27 cellular contexts compared by ENCODE assay signal in genomic region chr1:2639203-2639602, GRCh38. TPM values are rescaled to one million over a fixed set of nuclear protein-coding genes. Genes with fewer than 3 reads are reported as not detected.
DNase-seq lines count a peak whose midpoint lies in the region; ATAC-seq and TF ChIP-seq lines count a peak whose summit lies in the region.
"Had no signal": no experiment of that assay in that cellular context is flagged by ENCODE, and none has a peak within 500 bp of the region (broad histone marks: within the 10 kb centered on the region; RNA-seq: fewer than 3 reads in every experiment).

No MANE protein-coding gene starts in this region.

- H4K12ac ChIP-seq in trophoblast cell (ENCODE audit: low read depth, low read length): peak overlapping the region; percentile 26

- H3K4me2 ChIP-seq in H9 (ENCODE audit: insufficient read depth, insufficient read length, low read length) (no peak overlapping the region), trophoblast cell (ENCODE audit: low read length) (no peak overlapping the region)

- no peak overlapping the region for H2BK15ac ChIP-seq in H9 (ENCODE audit: low read depth, low read length)

- peaks cover 6% of the 10 kb centered on the region for H3K9me3 ChIP-seq in H9 (ENCODE audit: control insufficient read depth, low read depth, low read length)
- H3K9me3 ChIP-seq in endodermal cell (ENCODE audit: control insufficient read depth, low read length): peaks cover 13% of the 10 kb centered on the region
- peaks cover 12% of the 10 kb centered on the region for H3K9me3 ChIP-seq in trophoblast cell (ENCODE audit: insufficient read depth, low read depth, low read length)

- TF ChIP-seq CTCF in H9 (conservative IDR thresholded peaks at IDR 0.05) (no peak), endodermal cell (conservative IDR thresholded peaks at IDR 0.05) (no peak)

- H3K23me2 ChIP-seq in H9 (ENCODE audit: insufficient read length, low read depth, low read length, poor library complexity, severe bottlenecking): peaks cover 10% of the 10 kb centered on the region

- DNase-seq in T-helper 1 cell: no peak
- peak; percentile 24 for DNase-seq in H9
- DNase-seq in endodermal cell: peak; percentile 48
- DNase-seq in trophoblast cell: no peak
- DNase-seq in mucosa of gallbladder (ENCODE audit: low spot score): no peak
- DNase-seq: activated CD4-positive, alpha-beta T cell treated with anti-CD3 and anti-CD28 coated beads for 4 hours; activated effector memory CD4-positive, alpha-beta T cell treated with anti-CD3 and anti-CD28 coated beads, Interleukin-2, amount 50 U/mL, for 16 hours; activated T-cell treated with anti-CD3 and anti-CD28 coated beads for 4 hours; body of pancreas; CD4-positive, alpha-beta memory T cell; cerebellar nuclear complex; DMS 273 treated with DMSO at 0.1 percent for 48 hours; EL; GM23248; left ventricle myocardium inferior; NCI-H1105; NCI-H187 treated with DMSO at 0.1 percent for 48 hours; NCI-H524; nephron progenitor cell had no signal

- no peak overlapping the region for H4K8ac ChIP-seq in H9 (replicated peaks; ENCODE audit: insufficient read length, low read depth, low read length)
- no peak overlapping the region for H4K8ac ChIP-seq in trophoblast cell (ENCODE audit: low read depth, low read length)

- H2BK120ac ChIP-seq in H9 (ENCODE audit: low read depth, low read length, poor library complexity, severe bottlenecking): no peak overlapping the region
- H2BK120ac ChIP-seq in trophoblast cell (ENCODE audit: insufficient read depth, low read length, poor library complexity): no peak overlapping the region

- H3K79me1 ChIP-seq in H9 (ENCODE audit: insufficient read depth, low read depth, low read length, poor library complexity, severe bottlenecking) (no peaks in the 10 kb centered on the region), trophoblast cell (ENCODE audit: low read length) (peaks cover 6% of the 10 kb centered on the region)

- H4K5ac ChIP-seq in H9 (ENCODE audit: insufficient read length, low read depth, low read length): no peak overlapping the region

- H3K56ac ChIP-seq in H9 (ENCODE audit: insufficient read length, low read depth, low read length): no peak overlapping the region

- H3K36me3 Mint-ChIP-seq in T-helper 1 cell treated with Interleukin-12 subunit alpha and Interleukin-12 subunit beta and Interleukin-4 antibody, amounts not matched to agents 30 μg/mL and 1 μg/mL, for 36 hours (ENCODE audit: low read depth): peaks cover 5% of the 10 kb centered on the region
- H3K36me3 Mint-ChIP-seq in H9 (ENCODE audit: insufficient read depth in 1 of 3, low read depth in 3 of 3): peaks cover 0 to 13% (median 3%) of the 10 kb centered on the region in 3 experiments; a peak in 4 of 7 replicates
- no peaks in the 10 kb centered on the region for H3K36me3 Mint-ChIP-seq in endodermal cell (ENCODE audit: low read depth)

- no peak overlapping the region for H3K27ac ChIP-seq in H9 (ENCODE audit: insufficient read length, low read depth, low read length)
- no peak overlapping the region for H3K27ac ChIP-seq in endodermal cell (ENCODE audit: low read depth, low read length)
- no peak overlapping the region for H3K27ac ChIP-seq in trophoblast cell (ENCODE audit: low read depth, low read length)
- H3K27ac ChIP-seq: body of pancreas, dorsolateral prefrontal cortex, GM23248, left ventricle myocardium inferior, SK-N-MC, VCaP had no signal

- H3K4me1 Mint-ChIP-seq in T-helper 1 cell treated with Interleukin-12 subunit alpha and Interleukin-12 subunit beta and Interleukin-4 antibody, amounts not matched to agents 30 μg/mL and 1 μg/mL, for 36 hours (ENCODE audit: low read depth): peaks cover 3% of the 10 kb centered on the region
- H3K4me1 Mint-ChIP-seq in H9 (peaks cover 2 to 5% of the 10 kb centered on the region in 2 experiments; a peak in 1 of 4 replicates), endodermal cell (peaks cover 3% of the 10 kb centered on the region)

- no peak overlapping the region for H3K14ac ChIP-seq in H9 (ENCODE audit: insufficient read depth, low read length)
- H3K14ac ChIP-seq in trophoblast cell (ENCODE audit: low read length): no peak overlapping the region

- H4K91ac ChIP-seq in H9 (ENCODE audit: insufficient read length, low read depth, low read length): no peak overlapping the region
- no peak overlapping the region for H4K91ac ChIP-seq in trophoblast cell (ENCODE audit: low read depth, low read length)

- ATAC-seq in HG02798 (IDR thresholded peaks at IDR 0.05; ENCODE audit: poor library complexity, unreplicated experiment) (no peak), HG03039 (IDR thresholded peaks at IDR 0.05; ENCODE audit: unreplicated experiment) (no peak)
- ATAC-seq: body of pancreas had no signal

- H2AK5ac ChIP-seq in H9 (ENCODE audit: insufficient read length, low read length): no peak overlapping the region
- H2AK5ac ChIP-seq in trophoblast cell (ENCODE audit: low read length): no peak overlapping the region

- H3K79me2 ChIP-seq in H9 (ENCODE audit: insufficient read depth, low read length) (no peaks in the 10 kb centered on the region), trophoblast cell (ENCODE audit: control insufficient read depth, insufficient read depth, low read length, poor library complexity) (peaks cover 8% of the 10 kb centered on the region)

- H3K36me3 ChIP-seq in endodermal cell (ENCODE audit: control insufficient read depth, insufficient read depth, low read length): no peaks in the 10 kb centered on the region
- H3K36me3 ChIP-seq in trophoblast cell (ENCODE audit: control insufficient read depth in 1 of 2, insufficient read depth in 2 of 2, low read length in 2 of 2): peaks cover 0 to 1% of the 10 kb centered on the region in 2 experiments
- H3K36me3 ChIP-seq: left ventricle myocardium inferior had no signal

- H3K18ac ChIP-seq in H9 (ENCODE audit: insufficient read length, low read depth, low read length): no peak overlapping the region
- no peak overlapping the region for H3K18ac ChIP-seq in trophoblast cell (ENCODE audit: low read length)

- H3K27ac Mint-ChIP-seq in T-helper 1 cell treated with Interleukin-12 subunit alpha and Interleukin-12 subunit beta and Interleukin-4 antibody, amounts not matched to agents 30 μg/mL and 1 μg/mL, for 36 hours: peak overlapping the region; percentile 9
- no peak overlapping the region for H3K27ac Mint-ChIP-seq in H9
- H3K27ac Mint-ChIP-seq in endodermal cell: no peak overlapping the region
- H3K27ac Mint-ChIP-seq: nephron progenitor cell; stimulated activated naive CD8-positive, alpha-beta T cell treated with anti-CD3 and anti-CD28 coated beads, Interleukin-15, Interleukin-2, amounts not matched to agents 100 ng/mL and 50 ng/mL, for 24 hours had no signal

- no peak overlapping the region for H3K4ac ChIP-seq in H9 (ENCODE audit: low read depth, low read length)
- H3K4ac ChIP-seq in trophoblast cell (ENCODE audit: low read depth, low read length): no peak overlapping the region

- H3K4me1 ChIP-seq in H9 (ENCODE audit: insufficient read depth, low read length) (no peaks in the 10 kb centered on the region), endodermal cell (ENCODE audit: control insufficient read depth, insufficient read depth, low read length) (no peaks in the 10 kb centered on the region), trophoblast cell (ENCODE audit: control insufficient read depth in 1 of 2, insufficient read depth in 2 of 2, low read length in 2 of 2) (peaks cover 7 to 14% of the 10 kb centered on the region in 2 experiments)

- H2AFZ ChIP-seq in H9 (ENCODE audit: low read length): no peak overlapping the region
- no peak overlapping the region for H2AFZ ChIP-seq in trophoblast cell (ENCODE audit: insufficient read depth, low read length, poor library complexity)
- H2AFZ ChIP-seq: GM23248 had no signal

- no peak overlapping the region for H2BK20ac ChIP-seq in H9 (ENCODE audit: low read depth, low read length, poor library complexity, severe bottlenecking)

- no CpG with 5 or more reads among the region's 11 CpGs for WGBS in H9 (ENCODE audit: extremely low coverage, insufficient read length, low lambda C conversion rate)
- 78 to 80% methylated on average over 7 to 11 of the region's 11 CpGs for WGBS in endodermal cell (ENCODE audit: insufficient coverage in 1 of 2, insufficient read length in 1 of 2), 2 experiments
- WGBS in trophoblast cell (ENCODE audit: extremely low coverage, insufficient coverage, insufficient read length): no CpG with 5 or more reads among the region's 11 CpGs

- H2BK5ac ChIP-seq in H9 (ENCODE audit: insufficient read length, low read length) (no peak overlapping the region), trophoblast cell (ENCODE audit: low read depth, low read length, poor library complexity) (no peak overlapping the region)

- no peak overlapping the region for H3K4me3 ChIP-seq in endodermal cell (ENCODE audit: low read length)
- H3K4me3 ChIP-seq in trophoblast cell (ENCODE audit: low read depth, low read length): peak overlapping the region; percentile 1
- H3K4me3 ChIP-seq: body of pancreas, dorsolateral prefrontal cortex, GM23248, left ventricle myocardium inferior, SK-N-MC had no signal

- H3T11ph ChIP-seq in H9 (ENCODE audit: low read length): no peak overlapping the region

- no peaks in the 10 kb centered on the region for H4K20me1 ChIP-seq in H9 (ENCODE audit: control insufficient read depth, insufficient read depth, insufficient read length)

- H3K23ac ChIP-seq in H9 (ENCODE audit: insufficient read length, low read depth, low read length) (no peak overlapping the region), trophoblast cell (ENCODE audit: low read length) (no peak overlapping the region)

- peaks cover 5% of the 10 kb centered on the region for H3K27me3 Mint-ChIP-seq in T-helper 1 cell treated with Interleukin-12 subunit alpha and Interleukin-12 subunit beta and Interleukin-4 antibody, amounts not matched to agents 30 μg/mL and 1 μg/mL, for 36 hours (ENCODE audit: low read depth)
- H3K27me3 Mint-ChIP-seq in H9 (ENCODE audit: low read depth) (peaks cover 45% of the 10 kb centered on the region), endodermal cell (ENCODE audit: insufficient read depth) (peaks cover 44% of the 10 kb centered on the region)

- H3K9ac ChIP-seq in H9 (ENCODE audit: extremely low read depth, insufficient read length, low read length): no peak overlapping the region
- no peak overlapping the region for H3K9ac ChIP-seq in endodermal cell (ENCODE audit: extremely low read depth, low read length, poor library complexity, severe bottlenecking)
- H3K9ac ChIP-seq in trophoblast cell (ENCODE audit: low read length): no peak overlapping the region
- H3K9ac ChIP-seq: GM23248 had no signal

- H3K9me3 Mint-ChIP-seq in T-helper 1 cell treated with Interleukin-12 subunit alpha and Interleukin-12 subunit beta and Interleukin-4 antibody, amounts not matched to agents 30 μg/mL and 1 μg/mL, for 36 hours: peaks cover 18% of the 10 kb centered on the region
- H3K9me3 Mint-ChIP-seq in H9 (peaks cover 14 to 17% of the 10 kb centered on the region in 2 experiments), endodermal cell (peaks cover 19% of the 10 kb centered on the region)

- no peak overlapping the region for H3K4me3 Mint-ChIP-seq in T-helper 1 cell treated with Interleukin-12 subunit alpha and Interleukin-12 subunit beta and Interleukin-4 antibody, amounts not matched to agents 30 μg/mL and 1 μg/mL, for 36 hours
- H3K4me3 Mint-ChIP-seq in H9 (no peak overlapping the region; a peak in 1 of 5 replicates), endodermal cell (no peak overlapping the region)
- H3K4me3 Mint-ChIP-seq: CD4-positive, alpha-beta memory T cell; nephron progenitor cell; stimulated activated naive CD8-positive, alpha-beta T cell treated with anti-CD3 and anti-CD28 coated beads, Interleukin-15, Interleukin-2, amounts not matched to agents 100 ng/mL and 50 ng/mL, for 24 hours had no signal

- no peak overlapping the region for H2BK12ac ChIP-seq in H9 (ENCODE audit: insufficient read length, low read depth, low read length)
- no peak overlapping the region for H2BK12ac ChIP-seq in trophoblast cell (ENCODE audit: low read length)

- H3K27me3 ChIP-seq in H9 (ENCODE audit: insufficient read depth, low read length): peaks cover 1% of the 10 kb centered on the region; the same call in 1 of the 2 replicates
- H3K27me3 ChIP-seq in endodermal cell (ENCODE audit: control insufficient read depth, insufficient read depth, low read length, poor library complexity, severe bottlenecking): no peaks in the 10 kb centered on the region
- no peaks in the 10 kb centered on the region for H3K27me3 ChIP-seq in trophoblast cell (ENCODE audit: insufficient read depth, low read length)
- H3K27me3 ChIP-seq: body of pancreas had no signal

RNA-seq across cellular contexts. Expression of gene MMEL1, which starts 6.4 kb away (rescaled TPM):
- total RNA-seq in H9 (2021): 0.42 and 0.59 TPM in 2 replicates
- total RNA-seq in endodermal cell: under 1 TPM in 1 of 2 donors, not detected in 1; 0.42 TPM
- 3.1 TPM for polyA plus RNA-seq in endodermal cell (2013, experiment 1 of 2)
- 0.79 TPM for polyA plus RNA-seq in endodermal cell (2013, experiment 2 of 2)
- 0.65 and 0.66 TPM in 2 replicates for polyA plus RNA-seq in trophoblast cell (2013)
- 22.9 TPM for total RNA-seq in mucosa of gallbladder
- total RNA-seq: body of pancreas, GM23248, M059J had no signal
- polyA plus RNA-seq: GM23248 had no signal

RNA-seq across cellular contexts. Expression of gene PRXL2B, which starts 52.6 kb away (rescaled TPM):
- total RNA-seq in H9 (2021) (40.7 and 49.6 TPM in 2 replicates), endodermal cell (10 to 100 TPM; 33.4 to 34.4 TPM), mucosa of gallbladder (133 TPM)
- polyA plus RNA-seq in endodermal cell (2013, experiment 1 of 2): 33.4 TPM
- 29.0 TPM for polyA plus RNA-seq in endodermal cell (2013, experiment 2 of 2)
- 5.7 and 6.2 TPM in 2 replicates for polyA plus RNA-seq in trophoblast cell (2013)

Comparison
In these comparisons a context has a peak if more than half of its experiments do, and no peak if none do; other contexts are left out.
1. DNase-seq: peak in H9 (single experiment) and endodermal cell (single experiment); none in T-helper 1 cell (0 of 5), trophoblast cell (0 of 2) and mucosa of gallbladder (single experiment).
2. RNA of gene MMEL1, which starts 6.4 kb away (total RNA-seq): 22.9 TPM in mucosa of gallbladder (single experiment); 0.42 TPM in endodermal cell and 0.42 to 0.59 TPM in H9; every median in the first group is over 10 times any median in the second.